ENCODE assay signal across 8 cellular contexts in genomic region chr19:49638360-49638759, GRCh38. TPM values are rescaled to one million over a fixed set of nuclear protein-coding genes. Genes with fewer than 3 reads are reported as not detected.
DNase-seq lines count a peak whose midpoint lies in the region; ATAC-seq and TF ChIP-seq lines count a peak whose summit lies in the region.

No MANE protein-coding gene starts in this region.

- H3K27ac ChIP-seq in layer of hippocampus (ENCODE audit: low read depth, low read length) (peak overlapping the region; percentile 62), thyroid gland (peak overlapping the region; percentile 62 to 96 (median 71))

- TF ChIP-seq POLR2A in thyroid gland (IDR thresholded peaks at IDR 0.05): no peak

- in situ Hi-C loops in astrocyte of the cerebellum (cut with HindIII; ENCODE audit: low sequenced_read_pairs): no loop called here

- ATAC-seq in activated T-cell treated with anti-CD3 and anti-CD28 coated beads, Interleukin-2, amount 50 U/mL, for 4 hours: no peak
- ATAC-seq in GM18511 (IDR thresholded peaks at IDR 0.05; ENCODE audit: unreplicated experiment): no peak

- H3K4me3 Mint-ChIP-seq in activated T-cell treated with anti-CD3 and anti-CD28 coated beads, Interleukin-2, amount 50 U/mL, for 4 hours: peak overlapping the region; percentile 49

- no peak for DNase-seq in activated T-cell treated with anti-CD3 and anti-CD28 coated beads, Interleukin-2, amount 50 U/mL, for 4 hours
- DNase-seq in activated T-cell treated with anti-CD3 and anti-CD28 coated beads, Interleukin-2, amount 50 U/mL, for 48 hours: no peak
- DNase-seq in astrocyte of the cerebellum (ENCODE audit: low read depth): no peak
- DNase-seq in thyroid gland: no peak
- DNase-seq in stimulated activated CD4-positive, alpha-beta T cell treated with anti-CD3 and anti-CD28 coated beads, Interleukin-2, amount 100 ng/mL, for 24 hours: no peak
- no peak for DNase-seq in NCI-H2227 (lab: John Stamatoyannopoulos, UW; ENCODE audit: unreplicated experiment)

- no peaks in the 10 kb centered on the region for H3K27me3 ChIP-seq in layer of hippocampus (ENCODE audit: control insufficient read depth, insufficient read depth, low read length)
- H3K27me3 ChIP-seq in thyroid gland: no peaks in the 10 kb centered on the region

- no peaks in the 10 kb centered on the region for H3K36me3 ChIP-seq in thyroid gland

- H3K4me1 ChIP-seq in thyroid gland: peaks cover 24 to 47% of the 10 kb centered on the region in 2 donors

- H3K4me3 ChIP-seq in astrocyte of the cerebellum (ENCODE audit: low read depth, low read length) (peak overlapping the region; percentile 69), thyroid gland (replicated peaks in 1 of 3) (peak overlapping the region in 1 of 3 donors; percentile 75)

- no peak for TF ChIP-seq CTCF in astrocyte of the cerebellum (IDR thresholded peaks at IDR 0.05; ENCODE audit: low read depth, low read length, missing control alignments)
- TF ChIP-seq CTCF in thyroid gland (IDR thresholded peaks at IDR 0.05): no peak

- H3K36me3 Mint-ChIP-seq in activated T-cell treated with anti-CD3 and anti-CD28 coated beads, Interleukin-2, amount 50 U/mL, for 4 hours (ENCODE audit: insufficient read depth): no peaks in the 10 kb centered on the region

- H3K4me1 Mint-ChIP-seq in activated T-cell treated with anti-CD3 and anti-CD28 coated beads, Interleukin-2, amount 50 U/mL, for 4 hours (ENCODE audit: low read depth): peaks cover 42% of the 10 kb centered on the region

- 23 to 35% methylated on average over 6 of the region's 6 CpGs for WGBS in thyroid gland, 2 donors

- intact Hi-C loops in thyroid gland (cut with DNase I): loop anchor here (5.0 kb wide), 1 partner anchor 41 kb away; no protein-coding TSS in a partner anchor

- H3K9me3 ChIP-seq in thyroid gland: no peaks in the 10 kb centered on the region

- H3K9me3 Mint-ChIP-seq in activated T-cell treated with anti-CD3 and anti-CD28 coated beads, Interleukin-2, amount 50 U/mL, for 4 hours: no peaks in the 10 kb centered on the region

- H3K27me3 Mint-ChIP-seq in activated T-cell treated with anti-CD3 and anti-CD28 coated beads, Interleukin-2, amount 50 U/mL, for 4 hours (ENCODE audit: low read depth): no peaks in the 10 kb centered on the region

RNA-seq across cellular contexts. Expression of gene RRAS, which starts 1.6 kb away (rescaled TPM):
- total RNA-seq in activated T-cell treated with anti-CD3 and anti-CD28 coated beads, Interleukin-2, amount 50 U/mL, for 4 hours: 1 to 10 TPM; 2.3 to 3.8 (median 3.5) TPM
- total RNA-seq in thyroid gland: 10 to 100 TPM; 24.0 to 44.5 (median 28.8) TPM

RNA-seq across cellular contexts. Expression of gene SCAF1, which starts 3.6 kb away (rescaled TPM):
- total RNA-seq in activated T-cell treated with anti-CD3 and anti-CD28 coated beads, Interleukin-2, amount 50 U/mL, for 4 hours: 10 to 100 TPM; 81.7 to 82.9 (median 82.5) TPM
- total RNA-seq in thyroid gland: 10 to 100 TPM; 17.5 to 38.4 (median 25.8) TPM

RNA-seq across cellular contexts. Expression of gene IRF3, which starts 27.3 kb away (rescaled TPM):
- 100 to 1,000 TPM; 140 to 160 (median 148) TPM for total RNA-seq in activated T-cell treated with anti-CD3 and anti-CD28 coated beads, Interleukin-2, amount 50 U/mL, for 4 hours
- 10 to 100 TPM; 41.5 to 62.5 (median 52.3) TPM for total RNA-seq in thyroid gland

RNA-seq across cellular contexts. Expression of gene BCL2L12, which starts 27.4 kb away (rescaled TPM):
- total RNA-seq in activated T-cell treated with anti-CD3 and anti-CD28 coated beads, Interleukin-2, amount 50 U/mL, for 4 hours: 10 to 100 TPM; 64.6 to 71.2 (median 71.1) TPM
- 1 to 10 TPM; 4.7 to 8.1 (median 7.2) TPM for total RNA-seq in thyroid gland

RNA-seq across cellular contexts. Expression of gene PRMT1, which starts 38.7 kb away (rescaled TPM):
- total RNA-seq in activated T-cell treated with anti-CD3 and anti-CD28 coated beads, Interleukin-2, amount 50 U/mL, for 4 hours: 100 to 1,000 TPM; 692 to 815 (median 725) TPM
- 100 to 1,000 TPM; 117 to 156 (median 139) TPM for total RNA-seq in thyroid gland

Comparison
In these comparisons a context has a peak if more than half of its experiments do, and no peak if none do; other contexts are left out.
1. RNA of gene RRAS, which starts 1.6 kb away (total RNA-seq): 24.0 to 44.5 TPM in thyroid gland; 2.3 to 3.8 TPM in activated T-cell treated with anti-CD3 and anti-CD28 coated beads, Interleukin-2, amount 50 U/mL, for 4 hours; every median in the first group is over 4 times any median in the second.